Comparison of ENCODE assay signal across 2 cellular contexts in the genomic region with DNA sequence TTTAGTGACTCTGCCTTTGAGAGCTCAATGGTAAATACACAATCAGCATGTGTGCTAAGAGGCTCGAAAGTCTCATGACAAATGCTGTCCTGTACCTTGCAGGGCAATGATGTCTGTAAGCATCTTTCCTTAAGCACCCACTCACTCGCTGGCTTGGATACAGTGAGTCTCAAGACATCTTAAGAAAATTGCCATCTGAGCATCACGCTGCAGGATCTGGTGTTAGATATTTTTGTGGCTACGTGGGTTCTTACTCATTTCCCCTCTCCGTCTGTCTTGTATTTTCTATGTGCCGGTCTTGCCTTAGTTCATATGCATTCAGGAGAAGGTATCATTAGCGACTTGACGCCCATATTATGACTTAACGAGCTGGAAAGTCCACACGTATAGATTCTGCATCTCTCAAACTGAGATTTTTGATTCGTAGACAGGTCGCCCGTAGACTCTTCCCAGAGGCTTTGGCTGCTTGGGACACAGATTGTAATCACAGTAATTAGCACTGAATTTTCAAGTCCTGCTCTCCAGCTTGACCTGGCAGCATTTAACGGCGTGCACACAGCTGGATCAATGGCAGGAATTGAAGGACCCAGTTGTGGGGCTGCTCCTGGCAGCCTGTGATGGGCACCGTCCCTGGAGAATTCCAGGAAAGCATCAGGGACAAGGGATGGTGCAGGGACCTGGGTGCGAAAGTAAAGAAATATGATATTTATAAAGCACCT.
A peak's percentile ranks its signal among the peaks of the same experiment; 100 is the strongest.
TF ChIP-seq lines count a peak whose summit lies in the region.

No MANE protein-coding gene starts in this region.

TF ChIP-seq in SK-N-SH, 30 proteins besides CTCF, POLR2A, EP300 and RAD21 (continued from another document):
- TF ChIP-seq GATA2 (CRISPR knock-in tag; IDR thresholded peaks at IDR 0.05) = peak; percentile 50; the same call in 1 of the 2 replicates
- TF ChIP-seq, protein P1, sequence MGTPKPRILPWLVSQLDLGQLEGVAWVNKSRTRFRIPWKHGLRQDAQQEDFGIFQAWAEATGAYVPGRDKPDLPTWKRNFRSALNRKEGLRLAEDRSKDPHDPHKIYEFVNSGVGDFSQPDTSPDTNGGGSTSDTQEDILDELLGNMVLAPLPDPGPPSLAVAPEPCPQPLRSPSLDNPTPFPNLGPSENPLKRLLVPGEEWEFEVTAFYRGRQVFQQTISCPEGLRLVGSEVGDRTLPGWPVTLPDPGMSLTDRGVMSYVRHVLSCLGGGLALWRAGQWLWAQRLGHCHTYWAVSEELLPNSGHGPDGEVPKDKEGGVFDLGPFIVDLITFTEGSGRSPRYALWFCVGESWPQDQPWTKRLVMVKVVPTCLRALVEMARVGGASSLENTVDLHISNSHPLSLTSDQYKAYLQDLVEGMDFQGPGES (IDR thresholded peaks at IDR 0.05; ENCODE audit: low read depth, low read length) = no peak

TF ChIP-seq in SK-N-SH treated with all-trans-retinoic acid at 6 μM for 48 hours, 23 proteins besides CTCF, POLR2A, EP300 and RAD21 (continued from another document):
- TF ChIP-seq, protein P2, sequence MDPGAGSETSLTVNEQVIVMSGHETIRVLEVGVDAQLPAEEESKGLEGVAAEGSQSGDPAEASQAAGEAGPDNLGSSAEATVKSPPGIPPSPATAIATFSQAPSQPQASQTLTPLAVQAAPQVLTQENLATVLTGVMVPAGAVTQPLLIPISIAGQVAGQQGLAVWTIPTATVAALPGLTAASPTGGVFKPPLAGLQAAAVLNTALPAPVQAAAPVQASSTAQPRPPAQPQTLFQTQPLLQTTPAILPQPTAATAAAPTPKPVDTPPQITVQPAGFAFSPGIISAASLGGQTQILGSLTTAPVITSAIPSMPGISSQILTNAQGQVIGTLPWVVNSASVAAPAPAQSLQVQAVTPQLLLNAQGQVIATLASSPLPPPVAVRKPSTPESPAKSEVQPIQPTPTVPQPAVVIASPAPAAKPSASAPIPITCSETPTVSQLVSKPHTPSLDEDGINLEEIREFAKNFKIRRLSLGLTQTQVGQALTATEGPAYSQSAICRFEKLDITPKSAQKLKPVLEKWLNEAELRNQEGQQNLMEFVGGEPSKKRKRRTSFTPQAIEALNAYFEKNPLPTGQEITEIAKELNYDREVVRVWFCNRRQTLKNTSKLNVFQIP (CRISPR knock-in tag; IDR thresholded peaks at IDR 0.05; ENCODE audit: borderline replicate concordance, low read depth) = no peak
- no peak for TF ChIP-seq SNAI2 (CRISPR knock-in tag; IDR thresholded peaks at IDR 0.05)
